In the genomic region with DNA sequence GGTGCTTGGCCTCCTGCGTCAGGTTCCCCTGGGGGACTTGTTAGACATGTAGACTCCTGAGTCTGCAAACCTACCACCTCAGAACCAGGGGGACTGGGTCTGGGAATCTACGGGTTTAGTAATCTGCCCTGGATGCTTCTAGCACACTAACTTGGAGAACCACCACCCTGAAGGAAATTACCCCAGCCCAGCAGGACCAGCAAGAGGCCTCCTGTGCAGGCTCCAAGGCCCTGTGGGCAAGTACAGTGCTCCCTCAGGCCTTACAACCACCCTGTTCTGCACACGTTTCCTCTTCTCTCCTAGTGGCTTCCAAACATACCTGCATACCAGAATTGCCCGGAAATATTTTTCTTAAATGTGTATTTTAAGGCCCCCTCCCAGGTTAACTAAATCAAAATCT, we compare ENCODE assay signal across 27 cellular contexts.
"Had no signal": no experiment of that assay in that cellular context is flagged by ENCODE, and none has a peak within 500 bp of the region (broad histone marks: within the 10 kb centered on the region; RNA-seq: fewer than 3 reads in every experiment).

No MANE protein-coding gene starts in this region.

- H3K4me1 ChIP-seq: esophagus muscularis mucosa, gastroesophageal sphincter had no signal

- H3K36me3 Mint-ChIP-seq: activated CD4-positive, alpha-beta memory T cell treated with anti-CD3 and anti-CD28 coated beads for 36 hours had no signal

- ATAC-seq: activated CD4-positive, alpha-beta T cell treated with anti-CD3 and anti-CD28 coated beads for 36 hours; activated T-cell treated with anti-CD3 and anti-CD28 coated beads, Interleukin-2, amount 50 U/mL, for 72 hours; effector memory CD8-positive, alpha-beta T cell; gastroesophageal sphincter had no signal

- H3K36me3 ChIP-seq: brain microvascular endothelial cell, esophagus muscularis mucosa, gastroesophageal sphincter had no signal

- H3K9me3 ChIP-seq: esophagus muscularis mucosa, gastroesophageal sphincter had no signal

- H3K9me3 Mint-ChIP-seq: activated CD4-positive, alpha-beta memory T cell treated with anti-CD3 and anti-CD28 coated beads for 36 hours; activated T-cell treated with anti-CD3 and anti-CD28 coated beads, Interleukin-2, amount 50 U/mL, for 24 hours; activated T-cell treated with anti-CD3 and anti-CD28 coated beads, Interleukin-2, amount 50 U/mL, for 72 hours; central memory CD8-positive, alpha-beta T cell; dendritic cell treated with granulocyte-macrophage colony-stimulating factor and Interleukin-4, amounts not matched to agents 40 ng/mL and 50 ng/mL, for 4 days; effector memory CD8-positive, alpha-beta T cell had no signal

- DNase-seq: activated CD4-positive, alpha-beta memory T cell treated with anti-CD3 and anti-CD28 coated beads for 36 hours; activated CD4-positive, alpha-beta T cell treated with anti-CD3 and anti-CD28 coated beads for 36 hours; activated CD4-positive, alpha-beta T cell treated with anti-CD3 and anti-CD28 coated beads, Interleukin-2, amount 10 ng/mL, durations not matched to agents 24 days and 14 days; activated CD4-positive, CD25-positive, alpha-beta regulatory T cell; activated CD4-positive, CD25-positive, alpha-beta regulatory T cell treated with anti-CD3 and anti-CD28 coated beads, Interleukin-2, amount 50 U/mL, for 72 hours; activated CD8-positive, alpha-beta memory T cell treated with anti-CD3 and anti-CD28 coated beads for 24 hours; activated CD8-positive, alpha-beta memory T cell treated with anti-CD3 and anti-CD28 coated beads, Interleukin-2, amount 50 U/mL, for 48 hours; activated gamma-delta T cell; activated naive CD4-positive, alpha-beta T cell treated with anti-CD3 and anti-CD28 coated beads, Interleukin-2, amount 50 U/mL, for 16 hours; activated naive CD4-positive, alpha-beta T cell treated with Interleukin-2 at 50 U/mL for 16 hours; activated T-cell treated with anti-CD3 and anti-CD28 coated beads for 4 hours; activated T-cell treated with anti-CD3 and anti-CD28 coated beads, Interleukin-2, amount 50 U/mL, for 24 hours; activated T-cell treated with anti-CD3 and anti-CD28 coated beads, Interleukin-2, amount 50 U/mL, for 72 hours; amniotic stem cell; anterior cingulate cortex; brain microvascular endothelial cell; dorsolateral prefrontal cortex; effector CD4-positive, alpha-beta T cell; effector memory CD8-positive, alpha-beta T cell; erythroblast; T-helper 2 cell had no signal

- H3K27me3 Mint-ChIP-seq: activated CD4-positive, alpha-beta memory T cell treated with anti-CD3 and anti-CD28 coated beads for 36 hours; activated CD4-positive, alpha-beta T cell treated with anti-CD3 and anti-CD28 coated beads for 36 hours; activated CD4-positive, alpha-beta T cell treated with anti-CD3 and anti-CD28 coated beads, Interleukin-2, amount 10 ng/mL, durations not matched to agents 24 days and 14 days; activated naive CD8-positive, alpha-beta T cell; activated T-cell treated with anti-CD3 and anti-CD28 coated beads, Interleukin-2, amount 50 U/mL, for 24 hours; central memory CD8-positive, alpha-beta T cell; dendritic cell treated with granulocyte-macrophage colony-stimulating factor and Interleukin-4, amounts not matched to agents 40 ng/mL and 50 ng/mL, for 4 days; effector memory CD8-positive, alpha-beta T cell had no signal

- H3K4me3 ChIP-seq: coronary artery, dorsolateral prefrontal cortex, esophagus muscularis mucosa, gastroesophageal sphincter had no signal

- H3K27ac ChIP-seq: brain microvascular endothelial cell, coronary artery, esophagus muscularis mucosa, gastroesophageal sphincter had no signal

- H3K4me3 Mint-ChIP-seq: activated CD4-positive, alpha-beta memory T cell treated with anti-CD3 and anti-CD28 coated beads for 36 hours; activated CD4-positive, alpha-beta T cell treated with anti-CD3 and anti-CD28 coated beads for 36 hours; activated CD4-positive, alpha-beta T cell treated with anti-CD3 and anti-CD28 coated beads, Interleukin-2, amount 10 ng/mL, durations not matched to agents 24 days and 14 days; activated naive CD8-positive, alpha-beta T cell; activated T-cell treated with anti-CD3 and anti-CD28 coated beads, Interleukin-2, amount 50 U/mL, for 24 hours; activated T-cell treated with anti-CD3 and anti-CD28 coated beads, Interleukin-2, amount 50 U/mL, for 72 hours; central memory CD8-positive, alpha-beta T cell; dendritic cell treated with granulocyte-macrophage colony-stimulating factor and Interleukin-4, amounts not matched to agents 40 ng/mL and 50 ng/mL, for 4 days; effector memory CD8-positive, alpha-beta T cell had no signal

- H3K27ac Mint-ChIP-seq: activated CD4-positive, alpha-beta memory T cell treated with anti-CD3 and anti-CD28 coated beads for 36 hours; activated CD4-positive, alpha-beta T cell treated with anti-CD3 and anti-CD28 coated beads for 36 hours; activated CD4-positive, alpha-beta T cell treated with anti-CD3 and anti-CD28 coated beads, Interleukin-2, amount 10 ng/mL, durations not matched to agents 24 days and 14 days; activated naive CD8-positive, alpha-beta T cell; activated T-cell treated with anti-CD3 and anti-CD28 coated beads, Interleukin-2, amount 50 U/mL, for 24 hours; activated T-cell treated with anti-CD3 and anti-CD28 coated beads, Interleukin-2, amount 50 U/mL, for 72 hours; dendritic cell treated with granulocyte-macrophage colony-stimulating factor and Interleukin-4, amounts not matched to agents 40 ng/mL and 50 ng/mL, for 4 days had no signal

- H3K27me3 ChIP-seq: brain microvascular endothelial cell had no signal
